18 cellular contexts compared by ENCODE assay signal in genomic region chr1:19619697-19620384, GRCh38. TPM values are rescaled to one million over a fixed set of nuclear protein-coding genes. Genes with fewer than 3 reads are reported as not detected.
DNase-seq lines count a peak whose midpoint lies in the region; ATAC-seq and TF ChIP-seq lines count a peak whose summit lies in the region.
"Had no signal": no experiment of that assay in that cellular context is flagged by ENCODE, and none has a peak within 500 bp of the region (broad histone marks: within the 10 kb centered on the region; RNA-seq: fewer than 3 reads in every experiment).

No MANE protein-coding gene starts in this region.

- H3K27me3 ChIP-seq in ACC112 (ENCODE audit: insufficient read depth, low read length) = no peaks in the 10 kb centered on the region
- H3K27me3 ChIP-seq in esophagus squamous epithelium = no peaks in the 10 kb centered on the region
- no peaks in the 10 kb centered on the region for H3K27me3 ChIP-seq in upper lobe of right lung
- no peaks in the 10 kb centered on the region for H3K27me3 ChIP-seq in effector memory CD4-positive, alpha-beta T cell (replicated peaks; ENCODE audit: control insufficient read depth, insufficient read depth, low read length, poor library complexity, severe bottlenecking)
- H3K27me3 ChIP-seq in uterus = no peaks in the 10 kb centered on the region

- no peak overlapping the region for H3K4me3 Mint-ChIP-seq in osteocyte (ENCODE audit: unreplicated experiment)

- intact Hi-C loops in esophagus squamous epithelium (cut with DNase I) = no loop called here
- intact Hi-C loops in upper lobe of right lung (cut with DNase I) = no loop called here
- intact Hi-C loops in uterus (cut with DNase I; ENCODE audit: low total_unique reads) = no loop called here

- H2AFZ ChIP-seq in ACC112 (ENCODE audit: low read length, unreplicated experiment) = no peak overlapping the region

- peaks cover 82% of the 10 kb centered on the region for H3K4me1 Mint-ChIP-seq in osteocyte (ENCODE audit: unreplicated experiment)

- TF ChIP-seq POLR2A in esophagus squamous epithelium (IDR thresholded peaks at IDR 0.05) (no peak), uterus (IDR thresholded peaks at IDR 0.05) (no peak)

- no peaks in the 10 kb centered on the region for H3K27me3 Mint-ChIP-seq in osteocyte (ENCODE audit: unreplicated experiment)

- peaks cover 63% of the 10 kb centered on the region for H3K79me2 ChIP-seq in ACC112 (ENCODE audit: control insufficient read depth, insufficient read depth, low read length, unreplicated experiment)

- peak overlapping the region; percentile 70; the same call in 1 of the 2 replicates for H3K27ac ChIP-seq in ACC112 (ENCODE audit: low read depth, low read length)
- peak overlapping the region; percentile 3 to 53 (median 32) for H3K27ac ChIP-seq in esophagus squamous epithelium
- H3K27ac ChIP-seq in upper lobe of right lung = no peak overlapping the region
- no peak overlapping the region for H3K27ac ChIP-seq in effector memory CD4-positive, alpha-beta T cell (ENCODE audit: insufficient read depth, low read length, poor library complexity, severe bottlenecking)
- no peak overlapping the region for H3K27ac ChIP-seq in uterus

- H3K27ac Mint-ChIP-seq in osteocyte (ENCODE audit: unreplicated experiment) = peak overlapping the region; percentile 71

- no peak for TF ChIP-seq RAD21 in Ishikawa (IDR thresholded peaks at IDR 0.05; ENCODE audit: low read depth)

- H3K36me3 ChIP-seq in ACC112 (ENCODE audit: insufficient read depth, low read length) (peaks cover 24% of the 10 kb centered on the region), esophagus squamous epithelium (peaks cover 0 to 51% (median 0%) of the 10 kb centered on the region in 3 donors), upper lobe of right lung (peaks cover 27% of the 10 kb centered on the region), uterus (no peaks in the 10 kb centered on the region)
- H3K36me3 ChIP-seq in effector memory CD4-positive, alpha-beta T cell (ENCODE audit: control insufficient read depth, insufficient read depth, low read length) = peaks cover 19% of the 10 kb centered on the region

- 24 to 41% methylated on average over 3 of the region's 3 CpGs for WGBS in esophagus squamous epithelium, 2 donors

- H3K4me3 ChIP-seq in ACC112 (ENCODE audit: low read depth, low read length) (no peak overlapping the region), esophagus squamous epithelium (no peak overlapping the region), upper lobe of right lung (no peak overlapping the region), uterus (no peak overlapping the region)
- H3K4me3 ChIP-seq in effector memory CD4-positive, alpha-beta T cell (ENCODE audit: insufficient read depth, low read depth, low read length, poor library complexity, severe bottlenecking) = no peak overlapping the region

- ATAC-seq in upper lobe of right lung (no peak), HG03460 (IDR thresholded peaks at IDR 0.05; ENCODE audit: unreplicated experiment) (no peak)

- peaks cover 21% of the 10 kb centered on the region for H3K36me3 Mint-ChIP-seq in osteocyte (ENCODE audit: unreplicated experiment)

- no peaks in the 10 kb centered on the region for H3K9me3 Mint-ChIP-seq in osteocyte (ENCODE audit: unreplicated experiment)

- H3K4me1 ChIP-seq in ACC112 (ENCODE audit: control insufficient read depth, insufficient read depth, low read length, unreplicated experiment) = peaks cover 60% of the 10 kb centered on the region
- peaks cover 0 to 78% (median 42%) of the 10 kb centered on the region in 3 donors for H3K4me1 ChIP-seq in esophagus squamous epithelium
- peaks cover 11% of the 10 kb centered on the region for H3K4me1 ChIP-seq in upper lobe of right lung
- H3K4me1 ChIP-seq in effector memory CD4-positive, alpha-beta T cell (ENCODE audit: control insufficient read depth, insufficient read depth, low read length, poor library complexity, severe bottlenecking) = no peaks in the 10 kb centered on the region
- peaks cover 0 to 3% of the 10 kb centered on the region in 2 donors for H3K4me1 ChIP-seq in uterus

- H3K9me3 ChIP-seq in esophagus squamous epithelium = no peaks in the 10 kb centered on the region
- H3K9me3 ChIP-seq in upper lobe of right lung = no peaks in the 10 kb centered on the region
- no peaks in the 10 kb centered on the region for H3K9me3 ChIP-seq in effector memory CD4-positive, alpha-beta T cell (ENCODE audit: control insufficient read depth, low read length)
- no peaks in the 10 kb centered on the region for H3K9me3 ChIP-seq in uterus

- TF ChIP-seq CTCF in esophagus squamous epithelium (IDR thresholded peaks at IDR 0.05) (no peak), osteocyte (IDR thresholded peaks at IDR 0.05) (no peak), upper lobe of right lung (IDR thresholded peaks at IDR 0.05) (no peak), uterus (IDR thresholded peaks at IDR 0.05) (no peak)

- DNase-seq in esophagus squamous epithelium (lab: John Stamatoyannopoulos, UW) (no peak), osteocyte (ENCODE audit: extremely low spot score, unreplicated experiment) (no peak), upper lobe of right lung (no peak), uterus (no peak)
- DNase-seq in effector memory CD4-positive, alpha-beta T cell = no peak
- DNase-seq: activated effector memory CD4-positive, alpha-beta T cell treated with Interleukin-2 at 50 U/mL for 16 hours; cerebellar nuclear complex; DND-41; hypothalamus; NCI-H187; NCI-H345; nucleus accumbens; SHP77 had no signal

- peak; percentile 62 for TF ChIP-seq EP300 in Ishikawa (IDR thresholded peaks at IDR 0.05; ENCODE audit: borderline replicate concordance)

TF ChIP-seq in Ishikawa, 13 proteins besides CTCF, POLR2A, EP300 and RAD21:
- TF ChIP-seq MAX (IDR thresholded peaks at IDR 0.05) (0 out of 2 replicates have a peak, but pooled peaks have one; percentile 45), TCF12 (IDR thresholded peaks at IDR 0.05; ENCODE audit: low read depth) (peak; percentile 52; the same call in 1 of the 2 replicates), NFIC (IDR thresholded peaks at IDR 0.05) (peak; percentile 81), TEAD4 (IDR thresholded peaks at IDR 0.05) (peak; percentile 55), FOXM1 (IDR thresholded peaks at IDR 0.05; ENCODE audit: borderline replicate concordance, low read depth) (no peak)

RNA-seq across cellular contexts. Expression of gene NBL1, which starts 24.3 kb away (rescaled TPM):
- 100 to 1,000 TPM in 2 of 4 donors, 10 to 100 TPM in 2; 67.8 to 170 (median 95.1) TPM for total RNA-seq in esophagus squamous epithelium
- 547 and 561 TPM in 2 replicates for total RNA-seq in osteocyte
- 218 TPM for total RNA-seq in upper lobe of right lung
- 100 to 1,000 TPM in 1 of 4 donors, 10 to 100 TPM in 3; 54.1 to 222 (median 71.1) TPM for total RNA-seq in uterus

RNA-seq across cellular contexts. Expression of gene HTR6, which starts 44.8 kb away (rescaled TPM):
- total RNA-seq in esophagus squamous epithelium (not detected), osteocyte (0.16 TPM in 1 of 2 replicates, not detected in the other), upper lobe of right lung (not detected), uterus (not detected)
- total RNA-seq: mucosa of gallbladder; T-helper 2 cell treated with Interferon-gamma antibody and Interleukin-4, amounts not matched to agents 100 ng/mL and 5 ng/mL, for 36 hours had no signal

Comparison
In these comparisons a context has a peak if more than half of its experiments do, and no peak if none do; other contexts are left out.
1. H3K27ac ChIP-seq: peak in ACC112 (single experiment) and esophagus squamous epithelium (4 of 4); none in upper lobe of right lung (single experiment), effector memory CD4-positive, alpha-beta T cell (single experiment) and uterus (0 of 2).